25 cellular contexts compared by ENCODE assay signal in genomic region chr3:71518089-71518488, GRCh38.
"Had no signal": no experiment of that assay in that cellular context is flagged by ENCODE, and none has a peak within 500 bp of the region (broad histone marks: within the 10 kb centered on the region; RNA-seq: fewer than 3 reads in every experiment).

No MANE protein-coding gene starts in this region.

- H3K36me3 Mint-ChIP-seq: brain had no signal

- FAIRE-seq: islet of Langerhans, pancreas had no signal

- H3K9me3 ChIP-seq: pancreas, psoas muscle, testis, transverse colon had no signal

- H3K27ac Mint-ChIP-seq: activated CD4-positive, alpha-beta T cell treated with anti-CD3 and anti-CD28 coated beads for 36 hours; activated naive CD8-positive, alpha-beta T cell; activated T-cell treated with anti-CD3 and anti-CD28 coated beads, Interleukin-2, amount 50 U/mL, for 72 hours; brain; endodermal cell had no signal

- H3K36me3 ChIP-seq: cardiac muscle cell, pancreas, transverse colon had no signal

- H3K9me3 Mint-ChIP-seq: activated T-cell treated with anti-CD3 and anti-CD28 coated beads, Interleukin-2, amount 50 U/mL, for 72 hours; brain; endodermal cell; naive B cell had no signal

- H3K4me1 ChIP-seq: testis had no signal

- H3K27me3 Mint-ChIP-seq: activated CD4-positive, alpha-beta T cell treated with anti-CD3 and anti-CD28 coated beads for 36 hours; activated naive CD8-positive, alpha-beta T cell; brain; naive B cell had no signal

- H3K27ac ChIP-seq: cardiac muscle cell, coronary artery, pancreas, psoas muscle, testis, transverse colon had no signal

- H3K27me3 ChIP-seq: cardiac muscle cell, pancreas, testis, transverse colon had no signal

- H3K4me3 Mint-ChIP-seq: activated CD4-positive, alpha-beta T cell treated with anti-CD3 and anti-CD28 coated beads for 36 hours; activated naive CD8-positive, alpha-beta T cell; activated T-cell treated with anti-CD3 and anti-CD28 coated beads, Interleukin-2, amount 50 U/mL, for 72 hours; brain; endodermal cell; naive B cell had no signal

- ATAC-seq: activated CD4-positive, alpha-beta T cell treated with anti-CD3 and anti-CD28 coated beads for 36 hours; activated T-cell treated with anti-CD3 and anti-CD28 coated beads, Interleukin-2, amount 50 U/mL, for 72 hours; esophagus mucosa; left cardiac atrium; left ventricle myocardium superior; pancreas; psoas muscle; right cardiac atrium had no signal

- DNase-seq: activated CD4-positive, alpha-beta T cell treated with anti-CD3 and anti-CD28 coated beads for 36 hours; activated CD4-positive, CD25-positive, alpha-beta regulatory T cell; activated naive CD4-positive, alpha-beta T cell treated with Interleukin-2 at 50 U/mL for 16 hours; activated T-cell treated with anti-CD3 and anti-CD28 coated beads for 4 hours; activated T-cell treated with anti-CD3 and anti-CD28 coated beads, Interleukin-2, amount 50 U/mL, for 72 hours; anterior cingulate cortex; cerebellar nuclear complex; endodermal cell; foreskin melanocyte; left cardiac atrium; left ventricle myocardium superior; naive B cell; pancreas; psoas muscle; right cardiac atrium; stimulated activated CD4-positive, alpha-beta T cell treated with anti-CD3 and anti-CD28 coated beads, Interleukin-2, amount 100 ng/mL, for 48 hours; stimulated activated naive CD4-positive, alpha-beta T cell treated with Interleukin-2 at 50 U/mL for 16 hours; testis; transverse colon had no signal

- H3K4me3 ChIP-seq: cardiac muscle cell, coronary artery, pancreas, psoas muscle, testis, transverse colon had no signal
